Comparison of ENCODE assay signal across 25 cellular contexts in genomic region chr13:50214514-50214913, GRCh38.
"Had no signal": no experiment of that assay in that cellular context is flagged by ENCODE, and none has a peak within 500 bp of the region (broad histone marks: within the 10 kb centered on the region; RNA-seq: fewer than 3 reads in every experiment).

No MANE protein-coding gene starts in this region.

- H3K36me3 Mint-ChIP-seq: stimulated activated effector memory CD8-positive, alpha-beta T cell treated with anti-CD3 and anti-CD28 coated beads, Interleukin-12 subunit alpha, Interleukin-12 subunit beta, amount 100 ng/mL, for 72 hours had no signal

- H3K27ac Mint-ChIP-seq: activated CD4-positive, alpha-beta memory T cell treated with anti-CD3 and anti-CD28 coated beads for 36 hours; activated CD4-positive, alpha-beta T cell treated with anti-CD3 and anti-CD28 coated beads, Interleukin-2, amount 10 ng/mL, durations not matched to agents 24 days and 14 days; activated naive CD8-positive, alpha-beta T cell; activated T-helper 2 cell treated with anti-CD3 and anti-CD28 coated beads, Interferon-gamma antibody, Interleukin-2, Interleukin-4, amounts not matched to agents 10 μg/mL and 5 μg/mL and 100 μg/mL, durations not matched to agents 14 hours and 24 hours and 36 hours; stimulated activated effector memory CD8-positive, alpha-beta T cell treated with anti-CD3 and anti-CD28 coated beads, Interleukin-12 subunit alpha, Interleukin-12 subunit beta, amount 100 ng/mL, for 72 hours; stimulated activated naive CD8-positive, alpha-beta T cell treated with anti-CD3 and anti-CD28 coated beads, Interleukin-15, Interleukin-2, amounts not matched to agents 100 ng/mL and 50 ng/mL, for 24 hours had no signal

- H3K4me3 Mint-ChIP-seq: activated CD4-positive, alpha-beta memory T cell treated with anti-CD3 and anti-CD28 coated beads for 36 hours; activated CD4-positive, alpha-beta T cell treated with anti-CD3 and anti-CD28 coated beads, Interleukin-2, amount 10 ng/mL, durations not matched to agents 24 days and 14 days; activated naive CD8-positive, alpha-beta T cell; natural killer cell treated with Interleukin-12 subunit alpha and Interleukin-12 subunit beta and Interleukin-15 and Interleukin-18, amount 100 ng/mL, for 72 hours; stimulated activated effector memory CD8-positive, alpha-beta T cell treated with anti-CD3 and anti-CD28 coated beads, Interleukin-12 subunit alpha, Interleukin-12 subunit beta, amount 100 ng/mL, for 72 hours; stimulated activated naive CD8-positive, alpha-beta T cell treated with anti-CD3 and anti-CD28 coated beads, Interleukin-15, Interleukin-2, amounts not matched to agents 100 ng/mL and 50 ng/mL, for 24 hours had no signal

- DNase-seq: activated CD4-positive, alpha-beta memory T cell treated with anti-CD3 and anti-CD28 coated beads for 36 hours; activated CD4-positive, alpha-beta T cell treated with anti-CD3 and anti-CD28 coated beads, Interleukin-2, amount 10 ng/mL, durations not matched to agents 24 days and 14 days; activated CD4-positive, CD25-positive, alpha-beta regulatory T cell treated with anti-CD3 and anti-CD28 coated beads, Interleukin-2, amount 50 U/mL, for 72 hours; activated CD8-positive, alpha-beta memory T cell treated with anti-CD3 and anti-CD28 coated beads, Interleukin-2, amount 50 U/mL, for 4 hours; activated T-cell treated with anti-CD3 and anti-CD28 coated beads, Interleukin-2, amount 50 U/mL, for 1 hour; anterior cingulate cortex; dermis blood vessel endothelial cell; effector CD4-positive, alpha-beta T cell; esophagus squamous epithelium; foreskin melanocyte; heart right ventricle; kidney glomerular epithelial cell; left lung; lower lobe of right lung; mesendoderm; mucosa of descending colon; posterior cingulate gyrus; right cardiac atrium; stimulated activated CD4-positive, alpha-beta T cell treated with anti-CD3 and anti-CD28 coated beads, Interleukin-4, amount 100 ng/mL, for 1 hour; trophoblast cell had no signal

- ATAC-seq: heart right ventricle; left lung; lower lobe of right lung; mucosa of descending colon; natural killer cell treated with Interleukin-12 subunit alpha and Interleukin-12 subunit beta and Interleukin-15 and Interleukin-18, amount 100 ng/mL, for 72 hours; right cardiac atrium; stimulated activated effector memory CD8-positive, alpha-beta T cell treated with anti-CD3 and anti-CD28 coated beads, Interleukin-12 subunit alpha, Interleukin-12 subunit beta, amount 100 ng/mL, for 72 hours had no signal
